Comparison of ENCODE assay signal across 11 cellular contexts in genomic region chr13:109243311-109243951, GRCh38.
DNase-seq lines count a peak whose midpoint lies in the region; ATAC-seq and TF ChIP-seq lines count a peak whose summit lies in the region.
"Had no signal": no experiment of that assay in that cellular context is flagged by ENCODE, and none has a peak within 500 bp of the region (broad histone marks: within the 10 kb centered on the region; RNA-seq: fewer than 3 reads in every experiment).

No MANE protein-coding gene starts in this region.

- POLR2A ChIA-PET in activated CD4-positive, alpha-beta T cell treated with anti-CD3 and anti-CD28 coated beads for 36 hours (lab: Charles Lee), result no interaction called here

- no peak overlapping the region for H3K4me2 ChIP-seq in hepatocyte

- no peak overlapping the region for H3K4me3 Mint-ChIP-seq in activated CD4-positive, alpha-beta T cell treated with anti-CD3 and anti-CD28 coated beads for 36 hours

- H3K9me3 ChIP-seq in hepatocyte (ENCODE audit: low read depth) (no peaks in the 10 kb centered on the region), suprapubic skin (peaks cover 4% of the 10 kb centered on the region)

- H3K27me3 Mint-ChIP-seq in activated CD4-positive, alpha-beta T cell treated with anti-CD3 and anti-CD28 coated beads for 36 hours, result peaks cover 20% of the 10 kb centered on the region

- intact Hi-C loops in activated CD4-positive, alpha-beta T cell treated with anti-CD3 and anti-CD28 coated beads for 36 hours (cut with DNase I, micrococcal nuclease), result no loop called here

- in situ Hi-C loops in astrocyte of the cerebellum (cut with HindIII; ENCODE audit: low sequenced_read_pairs), result no loop called here

- no peaks in the 10 kb centered on the region for H3K36me3 Mint-ChIP-seq in activated CD4-positive, alpha-beta T cell treated with anti-CD3 and anti-CD28 coated beads for 36 hours (ENCODE audit: low read depth)

- 41% methylated on average over 9 of the region's 9 CpGs for WGBS in hepatocyte (ENCODE audit: low lambda C conversion rate, missing lambda C conversion rate)
- WGBS in suprapubic skin, result 18% methylated on average over 9 of the region's 9 CpGs

- peaks cover 3% of the 10 kb centered on the region for H3K9me3 Mint-ChIP-seq in activated CD4-positive, alpha-beta T cell treated with anti-CD3 and anti-CD28 coated beads for 36 hours (ENCODE audit: low read depth)

- CTCF ChIA-PET in activated CD4-positive, alpha-beta T cell treated with anti-CD3 and anti-CD28 coated beads for 36 hours (lab: Charles Lee), result no interaction called here

- TF ChIP-seq CTCF in astrocyte of the cerebellum (IDR thresholded peaks at IDR 0.05; ENCODE audit: low read depth, low read length, missing control alignments) (no peak), hepatocyte (IDR thresholded peaks at IDR 0.05; ENCODE audit: poor library complexity) (no peak), suprapubic skin (IDR thresholded peaks at IDR 0.05) (no peak)

- no peak for TF ChIP-seq POLR2A in suprapubic skin (IDR thresholded peaks at IDR 0.05)

- no peaks in the 10 kb centered on the region for H3K36me3 ChIP-seq in hepatocyte (replicated peaks; ENCODE audit: insufficient read depth, low read depth)
- H3K36me3 ChIP-seq in suprapubic skin, result no peaks in the 10 kb centered on the region

- H3K4me1 Mint-ChIP-seq in activated CD4-positive, alpha-beta T cell treated with anti-CD3 and anti-CD28 coated beads for 36 hours, result no peaks in the 10 kb centered on the region

- no peak for ATAC-seq in activated CD4-positive, alpha-beta T cell treated with anti-CD3 and anti-CD28 coated beads for 36 hours
- ATAC-seq in GM21717 (IDR thresholded peaks at IDR 0.05; ENCODE audit: unreplicated experiment), result no peak

- no peaks in the 10 kb centered on the region for H3K79me2 ChIP-seq in hepatocyte

- H2AFZ ChIP-seq in hepatocyte, result no peak overlapping the region

- H3K9me2 ChIP-seq in hepatocyte (replicated peaks; ENCODE audit: insufficient read depth), result no peaks in the 10 kb centered on the region

- H3K4me1 ChIP-seq in hepatocyte (ENCODE audit: insufficient read depth) (peaks cover 9% of the 10 kb centered on the region), suprapubic skin (no peaks in the 10 kb centered on the region)

- TF ChIP-seq EP300 in suprapubic skin (IDR thresholded peaks at IDR 0.05), result peak; percentile 88

- H4K20me1 ChIP-seq in hepatocyte (ENCODE audit: insufficient read depth, poor library complexity, severe bottlenecking), result no peaks in the 10 kb centered on the region

- DNase-seq in HT1080 (ENCODE audit: low read depth) (peak; percentile 92), astrocyte of the cerebellum (ENCODE audit: low read depth) (peak; percentile 92), hepatocyte (ENCODE audit: low spot score) (peak; percentile 31), suprapubic skin (ENCODE audit: low spot score in 2 of 2) (no peak), NCI-H510A treated with DMSO at 0.1 percent for 48 hours (lab: John Stamatoyannopoulos, UW) (no peak), cerebellar nuclear complex (lab: John Stamatoyannopoulos, UW) (no peak)
- DNase-seq in activated CD4-positive, alpha-beta T cell treated with anti-CD3 and anti-CD28 coated beads for 36 hours, result no peak
- DNase-seq: activated CD4-positive, alpha-beta T cell treated with anti-CD3 and anti-CD28 coated beads for 4 hours; glutamatergic neuron; KBM-7 had no signal

- H3K27ac ChIP-seq in hepatocyte, result peak overlapping the region; percentile 62
- H3K27ac ChIP-seq in suprapubic skin, result no peak overlapping the region

- no peak overlapping the region for H3K27ac Mint-ChIP-seq in activated CD4-positive, alpha-beta T cell treated with anti-CD3 and anti-CD28 coated beads for 36 hours

- H3K27me3 ChIP-seq in hepatocyte, result no peaks in the 10 kb centered on the region
- no peaks in the 10 kb centered on the region for H3K27me3 ChIP-seq in suprapubic skin

- H3K4me3 ChIP-seq in astrocyte of the cerebellum (ENCODE audit: low read depth, low read length) (no peak overlapping the region), hepatocyte (no peak overlapping the region), suprapubic skin (no peak overlapping the region)

Comparison
In these comparisons a context has a peak if more than half of its experiments do, and no peak if none do; other contexts are left out.
1. DNase-seq: peak in HT1080 (single experiment), astrocyte of the cerebellum (single experiment) and hepatocyte (single experiment); none in suprapubic skin (0 of 2), NCI-H510A treated with DMSO at 0.1 percent for 48 hours (single experiment), cerebellar nuclear complex (0 of 2) and activated CD4-positive, alpha-beta T cell treated with anti-CD3 and anti-CD28 coated beads for 36 hours (single experiment).